Comparison of ENCODE assay signal across 8 cellular contexts in genomic region chr12:8493084-8493483, GRCh38. TPM values are rescaled to one million over a fixed set of nuclear protein-coding genes. Genes with fewer than 3 reads are reported as not detected.
DNase-seq lines count a peak whose midpoint lies in the region; ATAC-seq lines count a peak whose summit lies in the region.

No MANE protein-coding gene starts in this region.

- H3K4me3 Mint-ChIP-seq in T-helper 1 cell treated with Interleukin-12 subunit alpha and Interleukin-12 subunit beta and Interleukin-4 antibody, amounts not matched to agents 30 μg/mL and 1 μg/mL, for 36 hours = peak overlapping the region; percentile 37

- H3K4me1 Mint-ChIP-seq in T-helper 1 cell treated with Interleukin-12 subunit alpha and Interleukin-12 subunit beta and Interleukin-4 antibody, amounts not matched to agents 30 μg/mL and 1 μg/mL, for 36 hours (ENCODE audit: low read depth) = peaks cover 27% of the 10 kb centered on the region

- peaks cover 4% of the 10 kb centered on the region for H3K9me3 Mint-ChIP-seq in T-helper 1 cell treated with Interleukin-12 subunit alpha and Interleukin-12 subunit beta and Interleukin-4 antibody, amounts not matched to agents 30 μg/mL and 1 μg/mL, for 36 hours

- H3K27ac Mint-ChIP-seq in T-helper 1 cell treated with Interleukin-12 subunit alpha and Interleukin-12 subunit beta and Interleukin-4 antibody, amounts not matched to agents 30 μg/mL and 1 μg/mL, for 36 hours = peak overlapping the region; percentile 55

- peak; percentile 98 for ATAC-seq in HG03039 (IDR thresholded peaks at IDR 0.05; ENCODE audit: unreplicated experiment)

- peak; percentile 69 for DNase-seq in activated effector memory CD4-positive, alpha-beta T cell treated with anti-CD3 and anti-CD28 coated beads, Interleukin-2, amount 50 U/mL, for 16 hours
- no peak for DNase-seq in activated effector memory CD4-positive, alpha-beta T cell treated with Interleukin-2 at 50 U/mL for 16 hours
- peak; percentile 76 for DNase-seq in medulla oblongata (ENCODE audit: extremely low spot score)
- DNase-seq in DMS 273 (lab: John Stamatoyannopoulos, UW; ENCODE audit: unreplicated experiment) = no peak
- DNase-seq in NCI-H146 treated with DMSO at 0.1 percent for 48 hours (lab: John Stamatoyannopoulos, UW; ENCODE audit: unreplicated experiment) = no peak
- DNase-seq in SK-N-DZ (ENCODE audit: low spot score) = no peak

- H3K36me3 Mint-ChIP-seq in T-helper 1 cell treated with Interleukin-12 subunit alpha and Interleukin-12 subunit beta and Interleukin-4 antibody, amounts not matched to agents 30 μg/mL and 1 μg/mL, for 36 hours (ENCODE audit: low read depth) = no peaks in the 10 kb centered on the region

- peaks cover 57% of the 10 kb centered on the region for H3K27me3 Mint-ChIP-seq in T-helper 1 cell treated with Interleukin-12 subunit alpha and Interleukin-12 subunit beta and Interleukin-4 antibody, amounts not matched to agents 30 μg/mL and 1 μg/mL, for 36 hours (ENCODE audit: low read depth)

RNA-seq across cellular contexts. Expression of gene CLEC4D, which starts 20.2 kb away (rescaled TPM):
- polyA plus RNA-seq in SK-N-DZ (2014; cell fraction: cytosol; rRNA removed) = not detected in 2 replicates
- polyA plus RNA-seq in SK-N-DZ (2014; cell fraction: nucleus; rRNA removed) = not detected in 2 replicates

RNA-seq across cellular contexts. Expression of gene CLEC6A, which starts 37.3 kb away (rescaled TPM):
- not detected in 2 replicates for polyA plus RNA-seq in SK-N-DZ (2014; cell fraction: cytosol; rRNA removed)
- 0.12 TPM in 1 of 2 replicates, not detected in the other for polyA plus RNA-seq in SK-N-DZ (2014; cell fraction: nucleus; rRNA removed)

RNA-seq across cellular contexts. Expression of gene CLEC4E, which starts 47.6 kb away (rescaled TPM):
- not detected in 2 replicates for polyA plus RNA-seq in SK-N-DZ (2014; cell fraction: cytosol; rRNA removed)
- not detected in 2 replicates for polyA plus RNA-seq in SK-N-DZ (2014; cell fraction: nucleus; rRNA removed)

Comparison
In these comparisons a context has a peak if more than half of its experiments do, and no peak if none do; other contexts are left out.
1. DNase-seq: peak in activated effector memory CD4-positive, alpha-beta T cell treated with anti-CD3 and anti-CD28 coated beads, Interleukin-2, amount 50 U/mL, for 16 hours (single experiment) and medulla oblongata (single experiment); none in activated effector memory CD4-positive, alpha-beta T cell treated with Interleukin-2 at 50 U/mL for 16 hours (single experiment), DMS 273 (single experiment), NCI-H146 treated with DMSO at 0.1 percent for 48 hours (single experiment) and SK-N-DZ (single experiment).